ENCODE assay signal across 8 cellular contexts in genomic region chr19:53467503-53468262, GRCh38. TPM values are rescaled to one million over a fixed set of nuclear protein-coding genes. Genes with fewer than 3 reads are reported as not detected.
DNase-seq lines count a peak whose midpoint lies in the region; ATAC-seq, FAIRE-seq and TF ChIP-seq lines count a peak whose summit lies in the region.

Gene ZNF813, plus strand, starts transcription at chr19:53467733. Its CDS starts 16,090 bp downstream, at chr19:53483823.

- TF ChIP-seq CTCF in OCI-LY7 (conservative IDR thresholded peaks at IDR 0.05; ENCODE audit: low read length), result no peak

- H3K27ac Mint-ChIP-seq in activated T-cell treated with anti-CD3 and anti-CD28 coated beads, Interleukin-2, amount 50 U/mL, for 72 hours, result peak within 1 kb of the TSS; percentile 80
- peak within 1 kb of the TSS; percentile 88 to 96 (median 94) for H3K27ac Mint-ChIP-seq in naive B cell

- peaks cover 14% of the 10 kb centered on the region for H3K36me3 ChIP-seq in OCI-LY7 (ENCODE audit: insufficient read depth, low read length)

- peak; percentile 98 for ATAC-seq in activated T-cell treated with anti-CD3 and anti-CD28 coated beads, Interleukin-2, amount 50 U/mL, for 72 hours (replicated peaks in 1 of 2)
- ATAC-seq in naive B cell (ENCODE audit: low read depth in 2 of 2), result peak; percentile 94

- peaks cover 13% of the 10 kb centered on the region in 2 donors for H3K9me3 Mint-ChIP-seq in activated T-cell treated with anti-CD3 and anti-CD28 coated beads, Interleukin-2, amount 50 U/mL, for 72 hours
- H3K9me3 Mint-ChIP-seq in naive B cell, result peaks cover 8 to 23% (median 11%) of the 10 kb centered on the region in 7 donors

- H3K4me3 ChIP-seq in OCI-LY7 (ENCODE audit: low read depth, low read length, poor library complexity, severe bottlenecking), result peak within 1 kb of the TSS; percentile 72

- BruUV-seq in OCI-LY7 (replicated peaks; lab: Mats Ljungman, UMichigan), result no TSS peak

- peaks cover 34% of the 10 kb centered on the region for H3K4me1 Mint-ChIP-seq in activated T-cell treated with anti-CD3 and anti-CD28 coated beads, Interleukin-2, amount 50 U/mL, for 72 hours (ENCODE audit: low read depth)
- H3K4me1 Mint-ChIP-seq in naive B cell, result peaks cover 21 to 42% (median 39%) of the 10 kb centered on the region in 3 donors

- no peaks in the 10 kb centered on the region for H3K79me2 ChIP-seq in OCI-LY7 (ENCODE audit: insufficient read depth, low read depth, low read length)

- H4K20me1 ChIP-seq in OCI-LY7 (ENCODE audit: insufficient read depth, low read length), result no peaks in the 10 kb centered on the region

- H3K4me1 ChIP-seq in OCI-LY7 (ENCODE audit: insufficient read depth, low read length, poor library complexity, severe bottlenecking), result no peaks in the 10 kb centered on the region

- H3K27me3 Mint-ChIP-seq in activated T-cell treated with anti-CD3 and anti-CD28 coated beads, Interleukin-2, amount 50 U/mL, for 72 hours (ENCODE audit: low read depth), result peaks cover 12% of the 10 kb centered on the region
- H3K27me3 Mint-ChIP-seq in naive B cell, result peaks cover 9 to 29% (median 15%) of the 10 kb centered on the region in 3 donors

- CTCF ChIA-PET in OCI-LY7 (lab: Charles Lee; ENCODE audit: unreplicated experiment), result no interaction called here

- FAIRE-seq in GM19239 (lab: Jason Lieb, UNC), result peak; percentile 79

- H3K4me2 ChIP-seq in OCI-LY7 (ENCODE audit: low read length), result peak within 1 kb of the TSS; percentile 81

- POLR2A ChIA-PET in OCI-LY7 (lab: Charles Lee), result no interaction called here

- H3K4me3 Mint-ChIP-seq in activated T-cell treated with anti-CD3 and anti-CD28 coated beads, Interleukin-2, amount 50 U/mL, for 72 hours, result peak within 1 kb of the TSS; percentile 76 to 86
- peak within 1 kb of the TSS; percentile 89 to 98 (median 96) for H3K4me3 Mint-ChIP-seq in naive B cell

- H3K36me3 Mint-ChIP-seq in activated T-cell treated with anti-CD3 and anti-CD28 coated beads, Interleukin-2, amount 50 U/mL, for 72 hours (ENCODE audit: insufficient read depth in 2 of 2), result peaks cover 19 to 37% of the 10 kb centered on the region in 2 donors
- H3K36me3 Mint-ChIP-seq in naive B cell, result peaks cover 10 to 13% of the 10 kb centered on the region in 2 donors

- H3K9me3 ChIP-seq in OCI-LY7 (ENCODE audit: low read length), result no peaks in the 10 kb centered on the region

- intact Hi-C loops in OCI-LY7 (cut with micrococcal nuclease; ENCODE audit: unreplicated experiment), result no loop called here

- DNase-seq in AG20443 (ENCODE audit: low spot score), result peak; percentile 97
- DNase-seq in GM19239 (ENCODE audit: insufficient read length, low spot score), result peak; percentile 71
- DNase-seq in HK-2 (ENCODE audit: unreplicated experiment), result peak; percentile 92
- peak; percentile 88 for DNase-seq in OCI-LY7 (ENCODE audit: low spot score)
- peak; percentile 94 for DNase-seq in activated T-cell treated with anti-CD3 and anti-CD28 coated beads, Interleukin-2, amount 50 U/mL, for 72 hours
- peak; percentile 81 for DNase-seq in fibroblast of gingiva (ENCODE audit: low read depth)
- DNase-seq in naive B cell, result peak; percentile 89
- peak; percentile 93 to 94 for DNase-seq in stimulated activated CD8-positive, alpha-beta memory T cell treated with anti-CD3 and anti-CD28 coated beads, Interleukin-7, amount 100 ng/mL, for 4 hours (ENCODE audit: low read depth in 2 of 2)

- H2AFZ ChIP-seq in OCI-LY7 (ENCODE audit: low read length), result peak within 1 kb of the TSS; percentile 92

- peak within 1 kb of the TSS; percentile 31 for H3K27ac ChIP-seq in OCI-LY7 (ENCODE audit: low read depth, low read length, poor library complexity, severe bottlenecking)

- H3K9me2 ChIP-seq in OCI-LY7 (ENCODE audit: insufficient read depth, low read length), result no peaks in the 10 kb centered on the region

RNA-seq across cellular contexts. Expression of gene ZNF813, which starts in this region (rescaled TPM):
- total RNA-seq in OCI-LY7 (2014; rRNA removed; shearing (Covaris generic)), result 5.9 TPM in 2 replicates
- total RNA-seq in OCI-LY7 (2022), result 6.6 and 6.7 TPM in 2 replicates
- total RNA-seq in activated T-cell treated with anti-CD3 and anti-CD28 coated beads, Interleukin-2, amount 50 U/mL, for 72 hours, result 1 to 10 TPM; 7.9 to 8.2 TPM
- 1 to 10 TPM; 4.6 to 8.3 (median 6.0) TPM for polyA plus RNA-seq in naive B cell (ENCODE audit: low read depth in 6 of 6)

Comparison
In these comparisons a context has a peak if more than half of its experiments do, and no peak if none do; other contexts are left out.
1. Peak in every context shown above with its lines: DNase-seq, ATAC-seq, H3K4me3 ChIP-seq and H3K27ac ChIP-seq.